In the genomic region with DNA sequence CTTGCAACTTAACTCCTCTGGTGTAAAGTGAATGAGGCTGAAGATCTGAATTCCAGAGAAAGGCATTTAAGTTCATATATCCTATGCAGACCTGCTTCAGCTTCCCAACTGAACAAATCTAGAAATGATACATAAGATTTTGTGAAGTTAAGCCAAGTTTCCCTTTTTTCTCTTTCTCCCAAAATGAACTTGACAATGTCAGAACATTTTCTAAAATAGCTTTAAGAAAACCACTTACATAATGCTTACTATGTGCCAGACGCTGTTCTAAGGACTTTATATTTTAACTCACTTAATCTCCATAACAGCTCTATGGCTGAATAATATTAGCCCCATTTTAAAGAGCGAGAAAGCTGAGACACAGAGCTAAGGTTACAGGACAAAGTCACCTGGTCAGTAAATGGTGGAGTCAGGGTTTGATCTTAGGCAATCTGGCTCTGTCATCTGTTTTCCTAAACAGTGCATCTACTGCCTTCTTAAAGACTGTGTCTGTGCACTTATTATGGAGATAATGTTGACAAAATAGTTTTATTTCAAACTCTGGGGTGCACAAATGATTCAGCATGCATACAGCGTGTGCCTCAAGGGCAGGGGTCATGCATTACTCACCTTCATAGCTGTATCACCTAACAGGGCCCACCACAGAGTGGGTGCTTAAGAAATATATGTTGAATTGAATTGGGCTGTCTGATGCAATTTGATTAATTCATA, we compare ENCODE assay signal across 26 cellular contexts.
"Had no signal": no experiment of that assay in that cellular context is flagged by ENCODE, and none has a peak within 500 bp of the region (broad histone marks: within the 10 kb centered on the region; RNA-seq: fewer than 3 reads in every experiment).

No MANE protein-coding gene starts in this region.

- H3K36me3 ChIP-seq: pancreas, right lobe of liver had no signal

- FAIRE-seq: endometrium, small intestine had no signal

- H3K9me3 Mint-ChIP-seq: activated CD4-positive, alpha-beta memory T cell treated with anti-CD3 and anti-CD28 coated beads for 36 hours; activated naive CD8-positive, alpha-beta T cell treated with anti-CD3 and anti-CD28 coated beads for 36 hours; immature natural killer cell; nephron; type B pancreatic cell had no signal

- H3K4me2 ChIP-seq: hepatocyte had no signal

- H3K36me3 Mint-ChIP-seq: activated CD4-positive, alpha-beta memory T cell treated with anti-CD3 and anti-CD28 coated beads for 36 hours; activated naive CD8-positive, alpha-beta T cell treated with anti-CD3 and anti-CD28 coated beads for 36 hours; immature natural killer cell had no signal

- H2AFZ ChIP-seq: hepatocyte had no signal

- H3K79me2 ChIP-seq: hepatocyte had no signal

- H3K4me1 Mint-ChIP-seq: activated naive CD8-positive, alpha-beta T cell treated with anti-CD3 and anti-CD28 coated beads for 36 hours; immature natural killer cell; nephron; T-helper 17 cell had no signal

- H3K4me1 ChIP-seq: right lobe of liver, vagina had no signal

- H3K27me3 Mint-ChIP-seq: activated naive CD8-positive, alpha-beta T cell treated with anti-CD3 and anti-CD28 coated beads for 36 hours; type B pancreatic cell had no signal

- H3K9me3 ChIP-seq: pancreas, right lobe of liver, thoracic aorta, vagina had no signal

- H3K4me3 ChIP-seq: hepatocyte, pancreas, right lobe of liver, thoracic aorta, vagina had no signal

- H3K4me3 Mint-ChIP-seq: activated CD4-positive, alpha-beta memory T cell treated with anti-CD3 and anti-CD28 coated beads for 36 hours; activated naive CD8-positive, alpha-beta T cell treated with anti-CD3 and anti-CD28 coated beads for 36 hours; immature natural killer cell; nephron; T-helper 17 cell; type B pancreatic cell had no signal

- ATAC-seq: left ventricle myocardium superior, T-helper 17 cell had no signal

- H3K27ac Mint-ChIP-seq: activated CD4-positive, alpha-beta memory T cell treated with anti-CD3 and anti-CD28 coated beads for 36 hours; activated naive CD8-positive, alpha-beta T cell treated with anti-CD3 and anti-CD28 coated beads for 36 hours; immature natural killer cell; nephron; T-helper 17 cell; type B pancreatic cell had no signal

- H3K27ac ChIP-seq: hepatocyte, pancreas, right lobe of liver, thoracic aorta, vagina had no signal

- DNase-seq: activated CD4-positive, alpha-beta memory T cell treated with anti-CD3 and anti-CD28 coated beads for 36 hours; activated CD4-positive, alpha-beta T cell treated with anti-CD3 and anti-CD28 coated beads for 48 hours; activated naive CD4-positive, alpha-beta T cell treated with Interleukin-2 at 50 U/mL for 16 hours; activated naive CD8-positive, alpha-beta T cell treated with anti-CD3 and anti-CD28 coated beads for 36 hours; activated T-cell treated with anti-CD3 and anti-CD28 coated beads, Interleukin-2, amount 50 U/mL, for 48 hours; effector CD4-positive, alpha-beta T cell; erythroblast; foreskin melanocyte; glutamatergic neuron; immature natural killer cell; kidney glomerular epithelial cell; left ventricle myocardium superior; mammary epithelial cell; midbrain; pancreas; right lobe of liver; stimulated activated CD4-positive, alpha-beta T cell treated with anti-CD3 and anti-CD28 coated beads, Interleukin-2, amount 100 ng/mL, for 24 hours; stimulated activated naive CD4-positive, alpha-beta T cell; T-helper 17 cell had no signal

- H3K27me3 ChIP-seq: hepatocyte, pancreas, right lobe of liver, vagina had no signal
